Comparison of ENCODE assay signal across 1 cellular context in genomic region chr4:44186096-44186849, GRCh38.
TF ChIP-seq lines count a peak whose summit lies in the region.

No MANE protein-coding gene starts in this region.

TF ChIP-seq in GM23338, 12 proteins besides CTCF, POLR2A, EP300 and RAD21 (continued from another document):
- TF ChIP-seq, protein P1, sequence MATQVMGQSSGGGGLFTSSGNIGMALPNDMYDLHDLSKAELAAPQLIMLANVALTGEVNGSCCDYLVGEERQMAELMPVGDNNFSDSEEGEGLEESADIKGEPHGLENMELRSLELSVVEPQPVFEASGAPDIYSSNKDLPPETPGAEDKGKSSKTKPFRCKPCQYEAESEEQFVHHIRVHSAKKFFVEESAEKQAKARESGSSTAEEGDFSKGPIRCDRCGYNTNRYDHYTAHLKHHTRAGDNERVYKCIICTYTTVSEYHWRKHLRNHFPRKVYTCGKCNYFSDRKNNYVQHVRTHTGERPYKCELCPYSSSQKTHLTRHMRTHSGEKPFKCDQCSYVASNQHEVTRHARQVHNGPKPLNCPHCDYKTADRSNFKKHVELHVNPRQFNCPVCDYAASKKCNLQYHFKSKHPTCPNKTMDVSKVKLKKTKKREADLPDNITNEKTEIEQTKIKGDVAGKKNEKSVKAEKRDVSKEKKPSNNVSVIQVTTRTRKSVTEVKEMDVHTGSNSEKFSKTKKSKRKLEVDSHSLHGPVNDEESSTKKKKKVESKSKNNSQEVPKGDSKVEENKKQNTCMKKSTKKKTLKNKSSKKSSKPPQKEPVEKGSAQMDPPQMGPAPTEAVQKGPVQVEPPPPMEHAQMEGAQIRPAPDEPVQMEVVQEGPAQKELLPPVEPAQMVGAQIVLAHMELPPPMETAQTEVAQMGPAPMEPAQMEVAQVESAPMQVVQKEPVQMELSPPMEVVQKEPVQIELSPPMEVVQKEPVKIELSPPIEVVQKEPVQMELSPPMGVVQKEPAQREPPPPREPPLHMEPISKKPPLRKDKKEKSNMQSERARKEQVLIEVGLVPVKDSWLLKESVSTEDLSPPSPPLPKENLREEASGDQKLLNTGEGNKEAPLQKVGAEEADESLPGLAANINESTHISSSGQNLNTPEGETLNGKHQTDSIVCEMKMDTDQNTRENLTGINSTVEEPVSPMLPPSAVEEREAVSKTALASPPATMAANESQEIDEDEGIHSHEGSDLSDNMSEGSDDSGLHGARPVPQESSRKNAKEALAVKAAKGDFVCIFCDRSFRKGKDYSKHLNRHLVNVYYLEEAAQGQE (IDR thresholded peaks at IDR 0.05; ENCODE audit: unreplicated experiment): no peak
- TF ChIP-seq ZNF114 (CRISPR knock-in tag; IDR thresholded peaks at IDR 0.05) (no peak), POLR2AphosphoS5 (IDR thresholded peaks at IDR 0.05; ENCODE audit: low read depth) (no peak), ZNF462 (CRISPR knock-in tag; IDR thresholded peaks at IDR 0.05) (no peak), EZH2phosphoT487 (IDR thresholded peaks at IDR 0.05; ENCODE audit: unreplicated experiment) (no peak)
- TF ChIP-seq, protein P2, sequence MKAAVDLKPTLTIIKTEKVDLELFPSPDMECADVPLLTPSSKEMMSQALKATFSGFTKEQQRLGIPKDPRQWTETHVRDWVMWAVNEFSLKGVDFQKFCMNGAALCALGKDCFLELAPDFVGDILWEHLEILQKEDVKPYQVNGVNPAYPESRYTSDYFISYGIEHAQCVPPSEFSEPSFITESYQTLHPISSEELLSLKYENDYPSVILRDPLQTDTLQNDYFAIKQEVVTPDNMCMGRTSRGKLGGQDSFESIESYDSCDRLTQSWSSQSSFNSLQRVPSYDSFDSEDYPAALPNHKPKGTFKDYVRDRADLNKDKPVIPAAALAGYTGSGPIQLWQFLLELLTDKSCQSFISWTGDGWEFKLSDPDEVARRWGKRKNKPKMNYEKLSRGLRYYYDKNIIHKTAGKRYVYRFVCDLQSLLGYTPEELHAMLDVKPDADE (IDR thresholded peaks at IDR 0.05): no peak
